1 cellular context compared by ENCODE assay signal in genomic region chr1:180507826-180508724, GRCh38.
A peak's percentile ranks its signal among the peaks of the same experiment; 100 is the strongest.
TF ChIP-seq lines count a peak whose summit lies in the region.

No MANE protein-coding gene starts in this region.

TF ChIP-seq in K562, 482 proteins besides CTCF, POLR2A, EP300 and RAD21 (continued from another document and continues in another):
- TF ChIP-seq ETS1 (conservative IDR thresholded peaks at IDR 0.05; ENCODE audit: control insufficient read depth, low read depth, low read length) (no peak), NFIC (IDR thresholded peaks at IDR 0.05) (no peak), PRDM10 (IDR thresholded peaks at IDR 0.05; ENCODE audit: partially characterized antibody) (no peak), TRIM28 (IDR thresholded peaks at IDR 0.05) (no peak), HLTF (IDR thresholded peaks at IDR 0.05) (peak; percentile 80; the same call in 1 of the 2 replicates), SMARCB1 (IDR thresholded peaks at IDR 0.05; ENCODE audit: insufficient read length, low read depth) (no peak), CBFB (CRISPR knock-in tag; IDR thresholded peaks at IDR 0.05) (no peak), ZNF511 (CRISPR knock-in tag; IDR thresholded peaks at IDR 0.05) (no peak), FOXJ2 (tag; IDR thresholded peaks at IDR 0.05) (no peak), ZNF224 (CRISPR knock-in tag; IDR thresholded peaks at IDR 0.05) (no peak), LEF1 (IDR thresholded peaks at IDR 0.05) (no peak), ZNF280B (CRISPR knock-in tag; IDR thresholded peaks at IDR 0.05) (no peak), THAP7 (CRISPR knock-in tag; IDR thresholded peaks at IDR 0.05) (no peak), VEZF1 (CRISPR knock-in tag; IDR thresholded peaks at IDR 0.05) (no peak), ATF1 (CRISPR knock-in tag; IDR thresholded peaks at IDR 0.05) (no peak), ATF1 (tag; IDR thresholded peaks at IDR 0.05) (no peak), LCOR (CRISPR knock-in tag; IDR thresholded peaks at IDR 0.05) (no peak), FOXP4 (CRISPR knock-in tag; IDR thresholded peaks at IDR 0.05; ENCODE audit: borderline replicate concordance) (no peak), BRD9 (IDR thresholded peaks at IDR 0.05; ENCODE audit: low read depth, partially characterized antibody) (no peak), MCM2 (IDR thresholded peaks at IDR 0.05; ENCODE audit: low read depth) (no peak), MTA3 (IDR thresholded peaks at IDR 0.05; ENCODE audit: borderline replicate concordance) (no peak), ZNF407 (IDR thresholded peaks at IDR 0.05; ENCODE audit: low read depth) (no peak), NFE2L1 (tag; IDR thresholded peaks at IDR 0.05; ENCODE audit: borderline replicate concordance, low read depth) (no peak), CBFA2T2 (conservative IDR thresholded peaks at IDR 0.05) (no peak), ZNF282 (CRISPR knock-in tag; IDR thresholded peaks at IDR 0.05) (no peak), ADNP (tag; IDR thresholded peaks at IDR 0.05) (no peak), ZNF239 (CRISPR knock-in tag; IDR thresholded peaks at IDR 0.05) (no peak), ZNF586 (CRISPR knock-in tag; conservative IDR thresholded peaks at IDR 0.05) (no peak), GABPB2 (CRISPR knock-in tag; conservative IDR thresholded peaks at IDR 0.05) (no peak), IFI16 (CRISPR knock-in tag; IDR thresholded peaks at IDR 0.05) (no peak), XRCC4 (IDR thresholded peaks at IDR 0.05; ENCODE audit: extremely low read depth, insufficient read depth, insufficient read length) (no peak), ID3 (CRISPR knock-in tag; IDR thresholded peaks at IDR 0.05) (no peak), ID3 (tag; IDR thresholded peaks at IDR 0.05) (no peak), CHAMP1 (IDR thresholded peaks at IDR 0.05) (0 out of 2 replicates have a peak, but pooled peaks have one; percentile 27), SIN3B (IDR thresholded peaks at IDR 0.05; ENCODE audit: low read depth) (no peak), BDP1 (IDR thresholded peaks at IDR 0.05; ENCODE audit: insufficient read depth, insufficient read length) (no peak), TBP (optimal IDR thresholded peaks at IDR 0.05; ENCODE audit: low read depth, low read length) (no peak), CTBP1 (IDR thresholded peaks at IDR 0.05; ENCODE audit: borderline replicate concordance) (no peak), CC2D1A (IDR thresholded peaks at IDR 0.05) (peak; percentile 37; the same call in 1 of the 2 replicates), BRF1 (IDR thresholded peaks at IDR 0.05; ENCODE audit: borderline replicate concordance, extremely low read depth, insufficient read length) (no peak)
